In genomic region chr17:20986767-20987510, GRCh38 we compare ENCODE assay signal across 23 cellular contexts. TPM values are rescaled to one million over a fixed set of nuclear protein-coding genes. Genes with fewer than 3 reads are reported as not detected.
DNase-seq lines count a peak whose midpoint lies in the region; ATAC-seq, FAIRE-seq and TF ChIP-seq lines count a peak whose summit lies in the region.
"Had no signal": no experiment of that assay in that cellular context is flagged by ENCODE, and none has a peak within 500 bp of the region (broad histone marks: within the 10 kb centered on the region; RNA-seq: fewer than 3 reads in every experiment).

No MANE protein-coding gene starts in this region.

- WGBS in K562 (ENCODE audit: insufficient coverage, low coverage, missing lambda C conversion rate) = 64% methylated on average over 7 of the region's 7 CpGs

- H3K9me3 Mint-ChIP-seq in natural killer cell treated with Interleukin-12 subunit alpha and Interleukin-12 subunit beta and Interleukin-15 and Interleukin-18, amount 100 ng/mL, for 72 hours = no peaks in the 10 kb centered on the region
- H3K9me3 Mint-ChIP-seq in natural killer cell = no peaks in the 10 kb centered on the region
- H3K9me3 Mint-ChIP-seq in CD4-positive, alpha-beta memory T cell = no peaks in the 10 kb centered on the region
- H3K9me3 Mint-ChIP-seq: CD8-positive, alpha-beta T cell; HFFc6 had no signal

- ATAC-seq in natural killer cell treated with Interleukin-12 subunit alpha and Interleukin-12 subunit beta and Interleukin-15 and Interleukin-18, amount 100 ng/mL, for 72 hours = no peak
- ATAC-seq in natural killer cell (no peak), K562 (no peak)
- ATAC-seq: A549; CD8-positive, alpha-beta T cell; GM12878 had no signal

- intact Hi-C loops in natural killer cell (cut with micrococcal nuclease) = no loop called here
- intact Hi-C loops in K562 (cut with micrococcal nuclease) = no loop called here
- intact Hi-C loops in CD4-positive, alpha-beta memory T cell (cut with micrococcal nuclease) = no loop called here

- TF ChIP-seq RAD21 in K562 (CRISPR knock-in tag; conservative IDR thresholded peaks at IDR 0.05 in 1 of 2, IDR thresholded peaks at IDR 0.05 in 1 of 2) = no peak

- no peaks in the 10 kb centered on the region for H3K27me3 Mint-ChIP-seq in natural killer cell treated with Interleukin-12 subunit alpha and Interleukin-12 subunit beta and Interleukin-15 and Interleukin-18, amount 100 ng/mL, for 72 hours
- H3K27me3 Mint-ChIP-seq in natural killer cell (ENCODE audit: low read depth in 2 of 2) = no peaks in the 10 kb centered on the region
- peaks cover 1 to 2% of the 10 kb centered on the region in 2 donors for H3K27me3 Mint-ChIP-seq in CD4-positive, alpha-beta memory T cell

- DNase-seq in natural killer cell treated with Interleukin-12 subunit alpha and Interleukin-12 subunit beta and Interleukin-15 and Interleukin-18, amount 100 ng/mL, for 72 hours (ENCODE audit: low spot score) = peak; percentile 60
- DNase-seq in natural killer cell = no peak
- no peak for DNase-seq in K562 (ENCODE audit: extremely low read depth in 1 of 4, low spot score in 3 of 4)
- DNase-seq in islet precursor cell = peak; percentile 31
- DNase-seq in stimulated activated naive CD4-positive, alpha-beta T cell (lab: John Stamatoyannopoulos, UW) = no peak
- DNase-seq in CD4-positive, alpha-beta memory T cell = no peak
- DNase-seq in stimulated activated CD8-positive, alpha-beta memory T cell treated with anti-CD3 and anti-CD28 coated beads, Interleukin-4, amount 100 ng/mL, for 48 hours = no peak
- DNase-seq: C1 segment of cervical spinal cord; Caco-2; CD8-positive, alpha-beta T cell; GDM1; H7; HFFc6; MM.1S; NCI-H2029; NCI-H446 treated with DMSO at 0.1 percent for 48 hours; NCI-H526; NCI-H82; SHP77 had no signal

- H3K9me1 ChIP-seq in K562 (ENCODE audit: control insufficient read depth, insufficient read depth, low read length) = no peaks in the 10 kb centered on the region

- no peak for TF ChIP-seq POLR2A in K562 (conservative IDR thresholded peaks at IDR 0.05)

- H3K36me3 Mint-ChIP-seq in natural killer cell treated with Interleukin-12 subunit alpha and Interleukin-12 subunit beta and Interleukin-15 and Interleukin-18, amount 100 ng/mL, for 72 hours = no peaks in the 10 kb centered on the region
- H3K36me3 Mint-ChIP-seq in natural killer cell = no peaks in the 10 kb centered on the region
- no peaks in the 10 kb centered on the region for H3K36me3 Mint-ChIP-seq in CD4-positive, alpha-beta memory T cell
- H3K36me3 Mint-ChIP-seq: CD8-positive, alpha-beta T cell had no signal

- no peak for TF ChIP-seq CTCF in natural killer cell (IDR thresholded peaks at IDR 0.05)
- TF ChIP-seq CTCF in K562 (IDR thresholded peaks at IDR 0.05 in 2 of 3, conservative IDR thresholded peaks at IDR 0.05 in 1 of 3; ENCODE audit: insufficient read depth in 2 of 3, low read depth in 1 of 3, low read length in 3 of 3) = no peak

- H3K27ac ChIP-seq in K562 (ENCODE audit: extremely low read depth, low read depth, low read length) = no peak overlapping the region
- no peak overlapping the region for H3K27ac ChIP-seq in CD4-positive, alpha-beta memory T cell (ENCODE audit: low read depth, low read length)
- H3K27ac ChIP-seq: A549, KMS-11, RWPE1 had no signal

- no peaks in the 10 kb centered on the region for H4K20me1 ChIP-seq in K562 (replicated peaks; ENCODE audit: control insufficient read depth, insufficient read depth, low read length)

- peaks cover 7% of the 10 kb centered on the region; the same call in 2 of the 3 replicates for H3K36me3 ChIP-seq in K562 (ENCODE audit: control insufficient read depth, insufficient read depth, low read length)
- H3K36me3 ChIP-seq in CD4-positive, alpha-beta memory T cell (ENCODE audit: insufficient read depth, low read length) = no peaks in the 10 kb centered on the region

- H2AFZ ChIP-seq in K562 (ENCODE audit: low read depth, low read length) = no peak overlapping the region

- CTCF ChIA-PET in K562 (lab: Yijun Ruan, JAX; ENCODE audit: low intra/inter-chr PET ratio) = no interaction called here
- CTCF ChIA-PET in CD4-positive, alpha-beta memory T cell (lab: Charles Lee; ENCODE audit: partially characterized antibody) = no interaction called here

- H3K79me2 ChIP-seq in K562 (ENCODE audit: control insufficient read depth, insufficient read depth, low read length) = no peaks in the 10 kb centered on the region

- no peak overlapping the region for H3K9ac ChIP-seq in K562 (ENCODE audit: insufficient read depth in 1 of 2, low read depth in 2 of 2, low read length in 2 of 2)
- H3K9ac ChIP-seq: KMS-11 had no signal

- H3K9me3 ChIP-seq in K562 (replicated peaks; ENCODE audit: control insufficient read depth, insufficient read depth, low read depth, low read length) = no peaks in the 10 kb centered on the region
- H3K9me3 ChIP-seq in CD4-positive, alpha-beta memory T cell (ENCODE audit: control insufficient read depth in 1 of 2, low read length in 2 of 2) = no peaks in the 10 kb centered on the region
- H3K9me3 ChIP-seq: A549 had no signal

- H3K27ac Mint-ChIP-seq in natural killer cell treated with Interleukin-12 subunit alpha and Interleukin-12 subunit beta and Interleukin-15 and Interleukin-18, amount 100 ng/mL, for 72 hours = no peak overlapping the region
- H3K27ac Mint-ChIP-seq in natural killer cell = no peak overlapping the region
- no peak overlapping the region for H3K27ac Mint-ChIP-seq in CD4-positive, alpha-beta memory T cell
- H3K27ac Mint-ChIP-seq: CD8-positive, alpha-beta T cell; HFFc6 had no signal

- H3K4me3 Mint-ChIP-seq in natural killer cell treated with Interleukin-12 subunit alpha and Interleukin-12 subunit beta and Interleukin-15 and Interleukin-18, amount 100 ng/mL, for 72 hours = no peak overlapping the region
- no peak overlapping the region for H3K4me3 Mint-ChIP-seq in natural killer cell
- H3K4me3 Mint-ChIP-seq in CD4-positive, alpha-beta memory T cell = no peak overlapping the region
- H3K4me3 Mint-ChIP-seq: CD8-positive, alpha-beta T cell; HFFc6 had no signal

- in situ Hi-C loops in K562 (cut with MboI) = no loop called here

- no peak overlapping the region for H3K4me3 ChIP-seq in K562
- H3K4me3 ChIP-seq in CD4-positive, alpha-beta memory T cell (ENCODE audit: low read length in 2 of 2) = no peak overlapping the region
- H3K4me3 ChIP-seq: A549, GM12878 had no signal

- no peaks in the 10 kb centered on the region for H3K4me1 Mint-ChIP-seq in natural killer cell treated with Interleukin-12 subunit alpha and Interleukin-12 subunit beta and Interleukin-15 and Interleukin-18, amount 100 ng/mL, for 72 hours (ENCODE audit: low read depth in 2 of 2)
- H3K4me1 Mint-ChIP-seq in natural killer cell = no peaks in the 10 kb centered on the region
- H3K4me1 Mint-ChIP-seq in CD4-positive, alpha-beta memory T cell = peaks cover 0 to 1% (median 0%) of the 10 kb centered on the region in 4 donors

- POLR2A ChIA-PET in K562 (lab: Yijun Ruan, JAX) = no interaction called here
- POLR2A ChIA-PET in CD4-positive, alpha-beta memory T cell (lab: Charles Lee; ENCODE audit: partially characterized antibody) = no interaction called here

- no peak for TF ChIP-seq EP300 in K562 (IDR thresholded peaks at IDR 0.05; ENCODE audit: low read length)

- H3K4me2 ChIP-seq in K562 (ENCODE audit: insufficient read depth, low read length) = no peak overlapping the region
- H3K4me2 ChIP-seq: A549, KMS-11 had no signal

- no peaks in the 10 kb centered on the region for H3K4me1 ChIP-seq in K562 (replicated peaks in 1 of 2; ENCODE audit: control insufficient read depth in 2 of 2, insufficient read depth in 2 of 2, low read length in 2 of 2)
- H3K4me1 ChIP-seq in CD4-positive, alpha-beta memory T cell (ENCODE audit: insufficient read depth, low read length) = no peaks in the 10 kb centered on the region
- H3K4me1 ChIP-seq: A549, Caco-2 had no signal

- H3K27me3 ChIP-seq in K562 (ENCODE audit: control insufficient read depth in 2 of 2, insufficient read depth in 2 of 2, low read length in 2 of 2) = no peaks in the 10 kb centered on the region
- no peaks in the 10 kb centered on the region for H3K27me3 ChIP-seq in CD4-positive, alpha-beta memory T cell (ENCODE audit: insufficient read depth, low read length)

- no peak for FAIRE-seq in K562 (lab: Jason Lieb, UNC)
- FAIRE-seq: A549, GM12878 had no signal

- no TSS peak for BruUV-seq in K562 (replicated peaks; lab: Mats Ljungman, UMichigan)

TF ChIP-seq in K562, 482 proteins besides CTCF, POLR2A, EP300 and RAD21:
- no peak for TF ChIP-seq HIVEP1 (CRISPR knock-in tag; IDR thresholded peaks at IDR 0.05)
- peak; percentile 84 for TF ChIP-seq ZNF146 (CRISPR knock-in tag; IDR thresholded peaks at IDR 0.05; ENCODE audit: unreplicated experiment)
TF ChIP-seq in K562: peak in this region for 1.

RNA-seq across cellular contexts. Expression of gene USP22, which starts 55.9 kb away (rescaled TPM):
- total RNA-seq in natural killer cell treated with Interleukin-12 subunit alpha and Interleukin-12 subunit beta and Interleukin-15 and Interleukin-18, amount 100 ng/mL, for 72 hours = 100 to 1,000 TPM; 102 to 179 TPM
- total RNA-seq in natural killer cell (100 to 1,000 TPM; 121 to 155 (median 140) TPM), K562 (2014; rRNA removed) (54.3 and 71.1 TPM in 2 replicates), K562 (2014; rRNA removed; fragmentation: Illumina TruSeq; extraction: Trizol) (59.6 and 61.6 TPM in 2 replicates), K562 (2015; rRNA removed; fragmentation: Illumina TruSeq; extraction: Trizol) (56.2 and 58.9 TPM in 2 replicates), K562 (2021) (105 and 113 TPM in 2 replicates)
- total RNA-seq in K562 (2011; cell fraction: chromatin; rRNA removed; ENCODE audit: low replicate concordance) = 184 and 279 TPM in 2 replicates
- 118 and 126 TPM in 2 replicates for total RNA-seq in K562 (2011; cell fraction: nucleolus; rRNA removed)
- 105 and 120 TPM in 2 replicates for total RNA-seq in K562 (2011; cell fraction: nucleoplasm; rRNA removed)
- polyA plus RNA-seq in K562 (2011; rRNA removed) (79.9 and 93.3 TPM in 2 replicates), K562 (2014; fragmentation: Illumina TruSeq; extraction: Trizol) (77.5 and 91.3 TPM in 2 replicates), K562 (2014; fragmentation: Nextera tagmentation; extraction: Ambion mirVana) (1 to 10 TPM; 6.5 to 7.5 TPM), K562 (2014; rRNA removed) (46.4 and 51.6 TPM in 2 replicates)
- polyA plus RNA-seq in K562 (2011; cell fraction: cytosol; rRNA removed) = 50.7 and 75.4 TPM in 2 replicates
- polyA plus RNA-seq in K562 (2011; cell fraction: nucleus; rRNA removed) = 89.8 and 116 TPM in 2 replicates
- 70.3 and 91.2 TPM in 2 replicates for polyA plus RNA-seq in K562 (2012)
- polyA minus RNA-seq in K562 (2011; rRNA and poly(A)+ RNA removed) = 158 and 167 TPM in 2 replicates
- 74.7 and 128 TPM in 2 replicates for polyA minus RNA-seq in K562 (2011; cell fraction: cytosol; rRNA and poly(A)+ RNA removed)
- polyA minus RNA-seq in K562 (2011; cell fraction: nucleus; rRNA and poly(A)+ RNA removed) = 43.2 and 82.8 TPM in 2 replicates
- 100 to 1,000 TPM; 135 to 140 TPM for total RNA-seq in CD4-positive, alpha-beta memory T cell
- 10 to 100 TPM; 14.4 to 37.7 TPM for polyA plus RNA-seq in CD4-positive, alpha-beta memory T cell

Comparison
In these comparisons a context has a peak if more than half of its experiments do, and no peak if none do; other contexts are left out.
1. DNase-seq: peak in natural killer cell treated with Interleukin-12 subunit alpha and Interleukin-12 subunit beta and Interleukin-15 and Interleukin-18, amount 100 ng/mL, for 72 hours (single experiment) and islet precursor cell (single experiment); none in natural killer cell (single experiment), K562 (0 of 4), stimulated activated naive CD4-positive, alpha-beta T cell (0 of 6), CD4-positive, alpha-beta memory T cell (0 of 5) and stimulated activated CD8-positive, alpha-beta memory T cell treated with anti-CD3 and anti-CD28 coated beads, Interleukin-4, amount 100 ng/mL, for 48 hours (single experiment).